Comparison of ENCODE assay signal across 12 cellular contexts in the genomic region with DNA sequence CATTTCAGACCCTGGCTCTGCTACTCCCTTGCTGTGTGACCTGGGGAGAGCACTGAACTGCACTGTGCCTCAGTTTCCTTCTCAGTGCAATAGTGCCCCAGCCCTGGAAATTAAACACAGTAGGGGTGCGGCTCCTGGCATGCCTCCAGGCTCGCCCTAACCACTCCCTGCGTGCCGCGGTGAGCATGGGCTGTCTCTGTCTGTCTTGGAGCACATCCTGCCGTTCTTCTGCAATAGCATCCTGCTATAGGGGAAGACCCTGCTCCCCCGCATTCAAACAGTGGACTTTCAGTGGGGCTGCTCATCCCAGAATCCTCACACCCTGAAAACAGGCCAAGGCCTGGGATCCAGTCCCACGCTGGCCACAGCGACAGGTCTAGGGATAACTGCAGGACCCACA.
DNase-seq lines count a peak whose midpoint lies in the region; ATAC-seq and TF ChIP-seq lines count a peak whose summit lies in the region.
"Had no signal": no experiment of that assay in that cellular context is flagged by ENCODE, and none has a peak within 500 bp of the region (broad histone marks: within the 10 kb centered on the region; RNA-seq: fewer than 3 reads in every experiment).

No MANE protein-coding gene starts in this region.

- ATAC-seq in GM18520 (IDR thresholded peaks at IDR 0.05; ENCODE audit: unreplicated experiment) (peak; percentile 16), GM21447 (IDR thresholded peaks at IDR 0.05; ENCODE audit: unreplicated experiment) (peak; percentile 49), HG03025 (IDR thresholded peaks at IDR 0.05; ENCODE audit: low FRiP score, unreplicated experiment) (peak; percentile 32)

- peak overlapping the region; percentile 86 for H3K9ac ChIP-seq in OCI-LY3 (ENCODE audit: low read length)

- H3K27me3 ChIP-seq in OCI-LY3 (ENCODE audit: low read depth, low read length) (no peaks in the 10 kb centered on the region), Caco-2 (replicated peaks; ENCODE audit: control insufficient read depth, insufficient read depth, low read length) (no peaks in the 10 kb centered on the region), ascending aorta (no peaks in the 10 kb centered on the region), sigmoid colon (no peaks in the 10 kb centered on the region)
- H3K27me3 ChIP-seq: SJSA1 had no signal

- POLR2A ChIA-PET in Caco-2 (lab: Charles Lee): no interaction called here

- H3K9me3 Mint-ChIP-seq in Caco-2 (ENCODE audit: unreplicated experiment): no peaks in the 10 kb centered on the region
- H3K9me3 Mint-ChIP-seq: CD4-positive, alpha-beta memory T cell had no signal

- H3K79me2 ChIP-seq in OCI-LY3 (ENCODE audit: low read length): peaks cover 9% of the 10 kb centered on the region; the same call in 1 of the 2 replicates

- no peaks in the 10 kb centered on the region for H3K36me3 Mint-ChIP-seq in Caco-2 (ENCODE audit: insufficient read depth, unreplicated experiment)

- H3K4me1 Mint-ChIP-seq in Caco-2 (ENCODE audit: low read depth, unreplicated experiment): no peaks in the 10 kb centered on the region
- H3K4me1 Mint-ChIP-seq: CD4-positive, alpha-beta memory T cell had no signal

- 46 to 76% methylated on average over 9 of the region's 9 CpGs for WGBS in sigmoid colon, 2 donors

- DNase-seq in Caco-2: no peak
- DNase-seq in ascending aorta (ENCODE audit: low spot score in 2 of 2): no peak
- DNase-seq in sigmoid colon: no peak
- no peak for DNase-seq in NCI-H1417 treated with DMSO at 0.1 percent for 48 hours (lab: John Stamatoyannopoulos, UW)
- DNase-seq: CD4-positive, alpha-beta memory T cell; retina; trophoblast cell had no signal

- no peaks in the 10 kb centered on the region for H3K9me3 ChIP-seq in OCI-LY3 (ENCODE audit: insufficient read depth, low read length)
- H3K9me3 ChIP-seq in Caco-2: no peaks in the 10 kb centered on the region
- no peaks in the 10 kb centered on the region for H3K9me3 ChIP-seq in ascending aorta
- no peaks in the 10 kb centered on the region for H3K9me3 ChIP-seq in sigmoid colon
- H3K9me3 ChIP-seq: SJSA1 had no signal

- peak overlapping the region; percentile 89 for H3K4me2 ChIP-seq in OCI-LY3 (ENCODE audit: low read length)

- TF ChIP-seq CTCF in OCI-LY3 (IDR thresholded peaks at IDR 0.05; ENCODE audit: low read depth, low read length) (0 out of 2 replicates have a peak, but pooled peaks have one; percentile 4), Caco-2 (IDR thresholded peaks at IDR 0.05; ENCODE audit: insufficient read depth in 1 of 2, low read depth in 1 of 2, low read length in 1 of 2, severe bottlenecking in 1 of 2, unreplicated experiment in 1 of 2) (no peak), ascending aorta (IDR thresholded peaks at IDR 0.05) (no peak), sigmoid colon (IDR thresholded peaks at IDR 0.05) (no peak)

- no peak overlapping the region for H3K27ac Mint-ChIP-seq in Caco-2 (ENCODE audit: unreplicated experiment)
- H3K27ac Mint-ChIP-seq: CD4-positive, alpha-beta memory T cell had no signal

- no peaks in the 10 kb centered on the region for H3K27me3 Mint-ChIP-seq in Caco-2 (ENCODE audit: insufficient read depth, unreplicated experiment)
- H3K27me3 Mint-ChIP-seq: CD4-positive, alpha-beta memory T cell had no signal

- H3K4me3 ChIP-seq in OCI-LY3 (ENCODE audit: low read length): peak overlapping the region; percentile 71
- H3K4me3 ChIP-seq in Caco-2 (ENCODE audit: low read depth, low read length): no peak overlapping the region
- H3K4me3 ChIP-seq in ascending aorta: no peak overlapping the region
- H3K4me3 ChIP-seq in sigmoid colon: no peak overlapping the region
- H3K4me3 ChIP-seq: SJSA1 had no signal

- H2AFZ ChIP-seq in OCI-LY3 (ENCODE audit: low read depth, low read length): no peak overlapping the region

- intact Hi-C loops in Caco-2 (cut with micrococcal nuclease; ENCODE audit: unreplicated experiment) (no loop called here), ascending aorta (cut with DNase I) (no loop called here), sigmoid colon (cut with DNase I) (no loop called here)

- no peaks in the 10 kb centered on the region for H4K20me1 ChIP-seq in OCI-LY3 (ENCODE audit: insufficient read depth, low read length)

- peak overlapping the region; percentile 97 for H3K27ac ChIP-seq in OCI-LY3 (ENCODE audit: low read length)
- H3K27ac ChIP-seq in ascending aorta: no peak overlapping the region
- H3K27ac ChIP-seq in sigmoid colon: no peak overlapping the region
- H3K27ac ChIP-seq: SJSA1 had no signal

- CTCF ChIA-PET in Caco-2 (lab: Charles Lee): no interaction called here

- TF ChIP-seq POLR2A in sigmoid colon (IDR thresholded peaks at IDR 0.05): no peak

- H3K36me3 ChIP-seq in OCI-LY3 (replicated peaks; ENCODE audit: low read depth, low read length) (no peaks in the 10 kb centered on the region), Caco-2 (ENCODE audit: control insufficient read depth, insufficient read depth, low read length) (no peaks in the 10 kb centered on the region), ascending aorta (no peaks in the 10 kb centered on the region), sigmoid colon (no peaks in the 10 kb centered on the region)
- H3K36me3 ChIP-seq: SJSA1 had no signal

- H3K4me3 Mint-ChIP-seq in Caco-2 (ENCODE audit: unreplicated experiment): no peak overlapping the region
- H3K4me3 Mint-ChIP-seq: CD4-positive, alpha-beta memory T cell had no signal

- H3K4me1 ChIP-seq in OCI-LY3 (ENCODE audit: low read length) (peaks cover 56% of the 10 kb centered on the region), Caco-2 (no peaks in the 10 kb centered on the region), ascending aorta (no peaks in the 10 kb centered on the region), sigmoid colon (no peaks in the 10 kb centered on the region)
- H3K4me1 ChIP-seq: SJSA1 had no signal

- no TSS peak for BruUV-seq in Caco-2 (replicated peaks; lab: Mats Ljungman, UMichigan)

- TF ChIP-seq EP300 in sigmoid colon (IDR thresholded peaks at IDR 0.05): no peak
